In the genomic region with DNA sequence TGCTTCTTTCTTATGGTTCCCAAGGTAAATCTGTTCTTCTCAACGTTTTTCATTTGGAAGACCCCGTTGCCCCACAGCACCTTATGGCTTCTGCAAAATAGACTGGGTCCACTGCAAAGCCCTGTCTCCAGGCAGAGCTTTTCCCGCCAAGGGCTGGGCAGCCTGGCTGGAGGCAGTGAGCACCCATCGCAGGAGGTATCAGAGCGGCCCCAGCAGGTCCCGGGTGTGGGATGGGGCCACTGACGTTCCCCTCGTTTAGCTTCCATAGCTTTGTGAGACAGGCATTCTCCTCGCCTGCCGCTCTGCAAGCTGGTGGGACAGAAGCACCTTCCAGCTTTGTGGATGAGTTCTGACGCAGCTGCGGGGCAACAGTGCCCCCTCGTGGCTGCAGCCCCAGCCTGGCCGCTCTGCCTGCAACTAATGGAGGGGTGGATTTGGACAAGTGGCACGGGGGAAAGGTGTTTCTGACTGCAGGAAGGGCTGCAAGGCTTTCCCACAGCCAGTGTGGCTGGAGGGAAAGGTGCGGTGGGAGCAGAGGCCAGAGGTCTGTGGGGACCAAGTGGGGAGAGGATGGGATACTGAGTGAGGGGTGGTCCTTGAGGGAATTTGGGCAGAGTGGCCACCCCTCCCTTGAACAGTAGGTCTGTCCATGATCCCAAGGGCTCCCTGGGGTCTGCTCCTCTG, we compare ENCODE assay signal across 9 cellular contexts.
DNase-seq lines count a peak whose midpoint lies in the region; ATAC-seq and TF ChIP-seq lines count a peak whose summit lies in the region.
"Had no signal": no experiment of that assay in that cellular context is flagged by ENCODE, and none has a peak within 500 bp of the region (broad histone marks: within the 10 kb centered on the region; RNA-seq: fewer than 3 reads in every experiment).

No MANE protein-coding gene starts in this region.

- H3K9me3 ChIP-seq in endodermal cell (ENCODE audit: control insufficient read depth, low read length): no peaks in the 10 kb centered on the region

- peak; percentile 99 for TF ChIP-seq CTCF in endodermal cell (conservative IDR thresholded peaks at IDR 0.05)

- H3K36me3 ChIP-seq in endodermal cell (ENCODE audit: control insufficient read depth, insufficient read depth, low read length) (no peaks in the 10 kb centered on the region), mesendoderm (ENCODE audit: control insufficient read depth, insufficient read depth, low read length) (no peaks in the 10 kb centered on the region)

- no peak overlapping the region for H3K4ac ChIP-seq in mesendoderm (ENCODE audit: low read depth, low read length)

- H3K9ac ChIP-seq in endodermal cell (ENCODE audit: extremely low read depth, low read length, poor library complexity, severe bottlenecking): peak overlapping the region; percentile 78
- H3K9ac ChIP-seq in mesendoderm (ENCODE audit: low read length): peak overlapping the region; percentile 42

- no peak overlapping the region for H2BK15ac ChIP-seq in mesendoderm (replicated peaks; ENCODE audit: low read depth)

- no peak overlapping the region for H4K5ac ChIP-seq in mesendoderm (ENCODE audit: low read length)

- no peak overlapping the region for H3K23ac ChIP-seq in mesendoderm (ENCODE audit: low read length)

- DNase-seq in ELR (ENCODE audit: low read depth) (peak; percentile 80), NCI-H82 treated with DMSO at 0.1 percent for 48 hours (lab: John Stamatoyannopoulos, UW; ENCODE audit: unreplicated experiment) (peak; percentile 2), endodermal cell (peak; percentile 99), mesendoderm (peak; percentile 92)
- peak; percentile 52 to 54 for DNase-seq in activated CD8-positive, alpha-beta memory T cell treated with anti-CD3 and anti-CD28 coated beads for 4 hours (ENCODE audit: low read depth in 2 of 2)
- peak; percentile 74 to 78 for DNase-seq in stimulated activated CD8-positive, alpha-beta memory T cell treated with anti-CD3 and anti-CD28 coated beads, Interleukin-2, amount 100 ng/mL, for 48 hours (ENCODE audit: low read depth in 2 of 2)

- peak overlapping the region; percentile 66 for H3K27ac ChIP-seq in endodermal cell (ENCODE audit: low read depth, low read length)
- H3K27ac ChIP-seq in mesendoderm (ENCODE audit: low read depth, low read length): no peak overlapping the region

- no peak overlapping the region for H2AK5ac ChIP-seq in mesendoderm (ENCODE audit: low read length)

- no peaks in the 10 kb centered on the region for H3K79me1 ChIP-seq in mesendoderm (ENCODE audit: low read length)

- H3K4me3 ChIP-seq in endodermal cell (ENCODE audit: low read length) (no peak overlapping the region), mesendoderm (ENCODE audit: low read length) (no peak overlapping the region)

- WGBS in endodermal cell (ENCODE audit: insufficient coverage in 1 of 2, insufficient read length in 1 of 2), 2 experiments: 14 to 35% methylated on average over 6 to 16 of the region's 16 CpGs
- WGBS in mesendoderm (ENCODE audit: extremely low coverage, insufficient coverage, low lambda C conversion rate): no CpG with 5 or more reads among the region's 16 CpGs

- H3K27me3 ChIP-seq in endodermal cell (ENCODE audit: control insufficient read depth, insufficient read depth, low read length, poor library complexity, severe bottlenecking): no peaks in the 10 kb centered on the region
- no peaks in the 10 kb centered on the region for H3K27me3 ChIP-seq in mesendoderm (ENCODE audit: insufficient read depth, low read length, poor library complexity)

- H3K4me1 ChIP-seq in endodermal cell (ENCODE audit: control insufficient read depth, insufficient read depth, low read length) (peaks cover 3% of the 10 kb centered on the region), mesendoderm (ENCODE audit: control insufficient read depth, low read depth, low read length) (no peaks in the 10 kb centered on the region)

- H3K4me1 Mint-ChIP-seq in endodermal cell: peaks cover 13% of the 10 kb centered on the region

- H3K4me3 Mint-ChIP-seq in endodermal cell: no peak overlapping the region
- H3K4me3 Mint-ChIP-seq: stimulated activated naive CD8-positive, alpha-beta T cell treated with anti-CD3 and anti-CD28 coated beads, Interleukin-15, Interleukin-2, amounts not matched to agents 100 ng/mL and 50 ng/mL, for 24 hours had no signal

- H3K18ac ChIP-seq in mesendoderm (ENCODE audit: low read length): no peak overlapping the region

- H3K4me2 ChIP-seq in mesendoderm (ENCODE audit: low read length): no peak overlapping the region

- H3K9me3 Mint-ChIP-seq in endodermal cell: no peaks in the 10 kb centered on the region
- H3K9me3 Mint-ChIP-seq: stimulated activated naive CD8-positive, alpha-beta T cell treated with anti-CD3 and anti-CD28 coated beads, Interleukin-15, Interleukin-2, amounts not matched to agents 100 ng/mL and 50 ng/mL, for 24 hours had no signal

- peak overlapping the region; percentile 81 for H3K56ac ChIP-seq in mesendoderm (ENCODE audit: low read length)

- peaks cover 7% of the 10 kb centered on the region for H3K27me3 Mint-ChIP-seq in endodermal cell (ENCODE audit: insufficient read depth)

- H3K27ac Mint-ChIP-seq in endodermal cell: peak overlapping the region; percentile 99
- H3K27ac Mint-ChIP-seq: stimulated activated naive CD8-positive, alpha-beta T cell treated with anti-CD3 and anti-CD28 coated beads, Interleukin-15, Interleukin-2, amounts not matched to agents 100 ng/mL and 50 ng/mL, for 24 hours had no signal

- no peak overlapping the region for H2BK5ac ChIP-seq in mesendoderm (ENCODE audit: low read length)

- no peak overlapping the region for H2BK120ac ChIP-seq in mesendoderm (ENCODE audit: low read depth, low read length)

- H4K8ac ChIP-seq in mesendoderm (ENCODE audit: low read depth, low read length): no peak overlapping the region

- ATAC-seq in HG02973 (IDR thresholded peaks at IDR 0.05; ENCODE audit: unreplicated experiment): peak; percentile 65
- ATAC-seq in GM18909 (IDR thresholded peaks at IDR 0.05; ENCODE audit: poor library complexity, unreplicated experiment): no peak

- no peaks in the 10 kb centered on the region for H3K36me3 Mint-ChIP-seq in endodermal cell (ENCODE audit: low read depth)

- H3K79me2 ChIP-seq in mesendoderm (ENCODE audit: control insufficient read depth, insufficient read depth, low read length): no peaks in the 10 kb centered on the region

Comparison
In these comparisons a context has a peak if more than half of its experiments do, and no peak if none do; other contexts are left out.
1. DNase-seq: peak in every context shown above with its lines; median percentile 99 in endodermal cell; 92 in mesendoderm; 80 in ELR; 76 in stimulated activated CD8-positive, alpha-beta memory T cell treated with anti-CD3 and anti-CD28 coated beads, Interleukin-2, amount 100 ng/mL, for 48 hours; 53 in activated CD8-positive, alpha-beta memory T cell treated with anti-CD3 and anti-CD28 coated beads for 4 hours; 2 in NCI-H82 treated with DMSO at 0.1 percent for 48 hours.